In the genomic region with DNA sequence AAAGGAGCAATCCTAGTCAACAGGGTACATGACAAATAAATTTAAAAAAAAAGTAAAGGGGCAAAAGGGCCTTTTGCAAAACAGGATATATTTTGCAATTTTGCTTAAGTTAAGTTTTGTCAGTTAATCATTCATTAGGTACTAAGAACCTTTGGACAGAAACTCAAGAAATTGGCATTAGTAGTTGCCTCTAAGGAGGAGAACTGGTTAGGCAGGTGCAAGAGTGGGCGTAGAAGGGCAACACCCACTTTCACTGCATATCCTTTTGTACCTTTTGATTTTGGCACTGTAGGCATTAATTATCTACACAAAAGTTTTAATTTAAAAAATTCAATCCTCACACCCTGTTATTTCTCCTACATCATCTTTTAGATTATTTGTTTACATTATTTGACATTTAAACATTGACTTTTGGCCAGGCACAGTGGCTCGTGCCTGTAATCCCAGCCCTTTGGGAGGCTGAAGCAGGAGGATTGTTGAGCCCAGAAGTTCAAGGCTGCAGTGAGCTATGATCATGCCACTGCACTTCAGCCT, we compare ENCODE assay signal across 1 cellular context.
TF ChIP-seq lines count a peak whose summit lies in the region.

No MANE protein-coding gene starts in this region.

TF ChIP-seq in HepG2, 621 proteins besides CTCF, POLR2A, EP300 and RAD21 (continued from another document and continues in another):
- TF ChIP-seq ZNF782 (CRISPR knock-in tag; IDR thresholded peaks at IDR 0.05; ENCODE audit: borderline replicate concordance): no peak
- TF ChIP-seq RFXANK (CRISPR knock-in tag; IDR thresholded peaks at IDR 0.05): no peak
- no peak for TF ChIP-seq ZNF788 (CRISPR knock-in tag; IDR thresholded peaks at IDR 0.05; ENCODE audit: borderline replicate concordance)
- TF ChIP-seq, protein P1, sequence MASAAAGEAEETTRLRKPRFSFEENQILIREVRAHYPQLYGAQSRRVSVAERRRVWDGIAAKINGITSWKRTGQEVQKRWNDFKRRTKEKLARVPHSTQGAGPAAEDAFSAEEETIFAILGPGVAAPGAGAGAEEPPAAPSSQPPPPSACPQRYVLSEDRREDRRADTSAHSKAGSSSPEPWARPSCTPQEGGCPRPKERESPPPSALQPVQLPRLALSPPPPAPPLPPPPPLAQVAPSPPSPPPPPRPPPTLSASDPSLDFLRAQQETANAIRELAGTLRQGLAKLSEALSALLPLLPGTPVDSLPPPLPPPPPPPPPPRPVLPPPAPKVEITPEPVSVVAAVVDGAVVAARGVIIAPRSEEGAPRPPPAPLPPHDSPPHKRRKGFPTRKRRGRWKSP (CRISPR knock-in tag; IDR thresholded peaks at IDR 0.05): no peak
- no peak for TF ChIP-seq ZNF589 (CRISPR knock-in tag; conservative IDR thresholded peaks at IDR 0.05)
- TF ChIP-seq THAP11 (CRISPR knock-in tag; IDR thresholded peaks at IDR 0.05): 0 out of 2 replicates have a peak, but pooled peaks have one; percentile 14
- TF ChIP-seq, protein P2, sequence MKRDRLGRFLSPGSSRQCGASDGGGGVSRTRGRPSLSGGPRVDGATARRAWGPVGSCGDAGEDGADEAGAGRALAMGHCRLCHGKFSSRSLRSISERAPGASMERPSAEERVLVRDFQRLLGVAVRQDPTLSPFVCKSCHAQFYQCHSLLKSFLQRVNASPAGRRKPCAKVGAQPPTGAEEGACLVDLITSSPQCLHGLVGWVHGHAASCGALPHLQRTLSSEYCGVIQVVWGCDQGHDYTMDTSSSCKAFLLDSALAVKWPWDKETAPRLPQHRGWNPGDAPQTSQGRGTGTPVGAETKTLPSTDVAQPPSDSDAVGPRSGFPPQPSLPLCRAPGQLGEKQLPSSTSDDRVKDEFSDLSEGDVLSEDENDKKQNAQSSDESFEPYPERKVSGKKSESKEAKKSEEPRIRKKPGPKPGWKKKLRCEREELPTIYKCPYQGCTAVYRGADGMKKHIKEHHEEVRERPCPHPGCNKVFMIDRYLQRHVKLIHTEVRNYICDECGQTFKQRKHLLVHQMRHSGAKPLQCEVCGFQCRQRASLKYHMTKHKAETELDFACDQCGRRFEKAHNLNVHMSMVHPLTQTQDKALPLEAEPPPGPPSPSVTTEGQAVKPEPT (CRISPR knock-in tag; IDR thresholded peaks at IDR 0.05; ENCODE audit: low read depth): no peak
- peak; percentile 68 for TF ChIP-seq RCOR2 (CRISPR knock-in tag; IDR thresholded peaks at IDR 0.05)
- TF ChIP-seq ZNF775 (CRISPR knock-in tag; IDR thresholded peaks at IDR 0.05; ENCODE audit: borderline replicate concordance): no peak
- TF ChIP-seq, protein P3, sequence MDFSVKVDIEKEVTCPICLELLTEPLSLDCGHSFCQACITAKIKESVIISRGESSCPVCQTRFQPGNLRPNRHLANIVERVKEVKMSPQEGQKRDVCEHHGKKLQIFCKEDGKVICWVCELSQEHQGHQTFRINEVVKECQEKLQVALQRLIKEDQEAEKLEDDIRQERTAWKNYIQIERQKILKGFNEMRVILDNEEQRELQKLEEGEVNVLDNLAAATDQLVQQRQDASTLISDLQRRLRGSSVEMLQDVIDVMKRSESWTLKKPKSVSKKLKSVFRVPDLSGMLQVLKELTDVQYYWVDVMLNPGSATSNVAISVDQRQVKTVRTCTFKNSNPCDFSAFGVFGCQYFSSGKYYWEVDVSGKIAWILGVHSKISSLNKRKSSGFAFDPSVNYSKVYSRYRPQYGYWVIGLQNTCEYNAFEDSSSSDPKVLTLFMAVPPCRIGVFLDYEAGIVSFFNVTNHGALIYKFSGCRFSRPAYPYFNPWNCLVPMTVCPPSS (IDR thresholded peaks at IDR 0.05): no peak
- no peak for TF ChIP-seq MAFF (IDR thresholded peaks at IDR 0.05; ENCODE audit: low read depth, low read length)
- TF ChIP-seq, protein P4, sequence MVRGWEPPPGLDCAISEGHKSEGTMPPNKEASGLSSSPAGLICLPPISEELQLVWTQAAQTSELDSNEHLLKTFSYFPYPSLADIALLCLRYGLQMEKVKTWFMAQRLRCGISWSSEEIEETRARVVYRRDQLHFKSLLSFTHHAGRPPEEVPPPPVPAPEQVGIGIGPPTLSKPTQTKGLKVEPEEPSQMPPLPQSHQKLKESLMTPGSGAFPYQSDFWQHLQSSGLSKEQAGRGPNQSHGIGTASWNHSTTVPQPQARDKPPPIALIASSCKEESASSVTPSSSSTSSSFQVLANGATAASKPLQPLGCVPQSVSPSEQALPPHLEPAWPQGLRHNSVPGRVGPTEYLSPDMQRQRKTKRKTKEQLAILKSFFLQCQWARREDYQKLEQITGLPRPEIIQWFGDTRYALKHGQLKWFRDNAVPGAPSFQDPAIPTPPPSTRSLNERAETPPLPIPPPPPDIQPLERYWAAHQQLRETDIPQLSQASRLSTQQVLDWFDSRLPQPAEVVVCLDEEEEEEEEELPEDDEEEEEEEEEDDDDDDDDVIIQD (CRISPR knock-in tag; IDR thresholded peaks at IDR 0.05; ENCODE audit: low read depth): peak; percentile 18; the same call in 1 of the 2 replicates
- TF ChIP-seq HHEX (CRISPR knock-in tag; IDR thresholded peaks at IDR 0.05): no peak
- peak; percentile 31; the same call in 1 of the 2 replicates for TF ChIP-seq RARA (CRISPR knock-in tag; IDR thresholded peaks at IDR 0.05)
- no peak for TF ChIP-seq CENPX (CRISPR knock-in tag; IDR thresholded peaks at IDR 0.05)
- no peak for TF ChIP-seq GLI4 (CRISPR knock-in tag; IDR thresholded peaks at IDR 0.05; ENCODE audit: borderline replicate concordance)
- TF ChIP-seq ZNF260 (CRISPR knock-in tag; IDR thresholded peaks at IDR 0.05; ENCODE audit: borderline replicate concordance, low read depth): no peak
- TF ChIP-seq XBP1 (CRISPR knock-in tag; IDR thresholded peaks at IDR 0.05): no peak
- TF ChIP-seq SMAD1 (CRISPR knock-in tag; IDR thresholded peaks at IDR 0.05; ENCODE audit: borderline replicate concordance, low read depth): no peak
- TF ChIP-seq ZBTB3 (CRISPR knock-in tag; IDR thresholded peaks at IDR 0.05; ENCODE audit: borderline replicate concordance, low read depth): peak; percentile 69; the same call in 1 of the 2 replicates
- no peak for TF ChIP-seq ZNF34 (CRISPR knock-in tag; IDR thresholded peaks at IDR 0.05; ENCODE audit: borderline replicate concordance)
- TF ChIP-seq BHLHE40 (IDR thresholded peaks at IDR 0.05; ENCODE audit: low read length): no peak
- peak; percentile 23; the same call in 1 of the 2 replicates for TF ChIP-seq ELF3 (CRISPR knock-in tag; IDR thresholded peaks at IDR 0.05)
- TF ChIP-seq ZNF572 (CRISPR knock-in tag; IDR thresholded peaks at IDR 0.05): no peak
- TF ChIP-seq ZNF354B (CRISPR knock-in tag; IDR thresholded peaks at IDR 0.05): no peak
- no peak for TF ChIP-seq ZBTB42 (CRISPR knock-in tag; IDR thresholded peaks at IDR 0.05)
- no peak for TF ChIP-seq CBX5 (CRISPR knock-in tag; IDR thresholded peaks at IDR 0.05; ENCODE audit: borderline replicate concordance)
- TF ChIP-seq, protein P5, sequence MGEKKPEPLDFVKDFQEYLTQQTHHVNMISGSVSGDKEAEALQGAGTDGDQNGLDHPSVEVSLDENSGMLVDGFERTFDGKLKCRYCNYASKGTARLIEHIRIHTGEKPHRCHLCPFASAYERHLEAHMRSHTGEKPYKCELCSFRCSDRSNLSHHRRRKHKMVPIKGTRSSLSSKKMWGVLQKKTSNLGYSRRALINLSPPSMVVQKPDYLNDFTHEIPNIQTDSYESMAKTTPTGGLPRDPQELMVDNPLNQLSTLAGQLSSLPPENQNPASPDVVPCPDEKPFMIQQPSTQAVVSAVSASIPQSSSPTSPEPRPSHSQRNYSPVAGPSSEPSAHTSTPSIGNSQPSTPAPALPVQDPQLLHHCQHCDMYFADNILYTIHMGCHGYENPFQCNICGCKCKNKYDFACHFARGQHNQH (CRISPR knock-in tag; IDR thresholded peaks at IDR 0.05): peak; percentile 42; the same call in 1 of the 2 replicates
- TF ChIP-seq SKI (IDR thresholded peaks at IDR 0.05; ENCODE audit: partially characterized antibody): no peak
- TF ChIP-seq, protein P6, sequence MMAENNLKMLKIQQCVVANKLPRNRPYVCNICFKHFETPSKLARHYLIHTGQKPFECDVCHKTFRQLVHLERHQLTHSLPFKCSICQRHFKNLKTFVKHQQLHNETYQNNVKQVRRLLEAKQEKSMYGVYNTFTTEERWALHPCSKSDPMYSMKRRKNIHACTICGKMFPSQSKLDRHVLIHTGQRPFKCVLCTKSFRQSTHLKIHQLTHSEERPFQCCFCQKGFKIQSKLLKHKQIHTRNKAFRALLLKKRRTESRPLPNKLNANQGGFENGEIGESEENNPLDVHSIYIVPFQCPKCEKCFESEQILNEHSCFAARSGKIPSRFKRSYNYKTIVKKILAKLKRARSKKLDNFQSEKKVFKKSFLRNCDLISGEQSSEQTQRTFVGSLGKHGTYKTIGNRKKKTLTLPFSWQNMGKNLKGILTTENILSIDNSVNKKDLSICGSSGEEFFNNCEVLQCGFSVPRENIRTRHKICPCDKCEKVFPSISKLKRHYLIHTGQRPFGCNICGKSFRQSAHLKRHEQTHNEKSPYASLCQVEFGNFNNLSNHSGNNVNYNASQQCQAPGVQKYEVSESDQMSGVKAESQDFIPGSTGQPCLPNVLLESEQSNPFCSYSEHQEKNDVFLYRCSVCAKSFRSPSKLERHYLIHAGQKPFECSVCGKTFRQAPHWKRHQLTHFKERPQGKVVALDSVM (CRISPR knock-in tag; IDR thresholded peaks at IDR 0.05): peak; percentile 99
- no peak for TF ChIP-seq XRCC5 (optimal IDR thresholded peaks at IDR 0.05; ENCODE audit: low read length)
- TF ChIP-seq ZNF382 (CRISPR knock-in tag; IDR thresholded peaks at IDR 0.05; ENCODE audit: borderline replicate concordance): no peak
- no peak for TF ChIP-seq ZNF432 (CRISPR knock-in tag; IDR thresholded peaks at IDR 0.05; ENCODE audit: borderline replicate concordance)
- TF ChIP-seq ZNF24 (IDR thresholded peaks at IDR 0.05): no peak
- TF ChIP-seq WIZ (CRISPR knock-in tag; IDR thresholded peaks at IDR 0.05): peak; percentile 29; the same call in 1 of the 2 replicates
- TF ChIP-seq EZH2 (conservative IDR thresholded peaks at IDR 0.05; ENCODE audit: low read depth, low read length): no peak
- no peak for TF ChIP-seq MIER3 (CRISPR knock-in tag; IDR thresholded peaks at IDR 0.05; ENCODE audit: borderline replicate concordance)
- TF ChIP-seq SALL1 (CRISPR knock-in tag; IDR thresholded peaks at IDR 0.05): peak; percentile 87
- TF ChIP-seq, protein P7, sequence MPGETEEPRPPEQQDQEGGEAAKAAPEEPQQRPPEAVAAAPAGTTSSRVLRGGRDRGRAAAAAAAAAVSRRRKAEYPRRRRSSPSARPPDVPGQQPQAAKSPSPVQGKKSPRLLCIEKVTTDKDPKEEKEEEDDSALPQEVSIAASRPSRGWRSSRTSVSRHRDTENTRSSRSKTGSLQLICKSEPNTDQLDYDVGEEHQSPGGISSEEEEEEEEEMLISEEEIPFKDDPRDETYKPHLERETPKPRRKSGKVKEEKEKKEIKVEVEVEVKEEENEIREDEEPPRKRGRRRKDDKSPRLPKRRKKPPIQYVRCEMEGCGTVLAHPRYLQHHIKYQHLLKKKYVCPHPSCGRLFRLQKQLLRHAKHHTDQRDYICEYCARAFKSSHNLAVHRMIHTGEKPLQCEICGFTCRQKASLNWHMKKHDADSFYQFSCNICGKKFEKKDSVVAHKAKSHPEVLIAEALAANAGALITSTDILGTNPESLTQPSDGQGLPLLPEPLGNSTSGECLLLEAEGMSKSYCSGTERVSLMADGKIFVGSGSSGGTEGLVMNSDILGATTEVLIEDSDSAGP (CRISPR knock-in tag; IDR thresholded peaks at IDR 0.05; ENCODE audit: borderline replicate concordance): no peak
- no peak; the same call in 1 of the 2 replicates for TF ChIP-seq RXRB (CRISPR knock-in tag; IDR thresholded peaks at IDR 0.05; ENCODE audit: borderline replicate concordance)
- TF ChIP-seq, protein P8, sequence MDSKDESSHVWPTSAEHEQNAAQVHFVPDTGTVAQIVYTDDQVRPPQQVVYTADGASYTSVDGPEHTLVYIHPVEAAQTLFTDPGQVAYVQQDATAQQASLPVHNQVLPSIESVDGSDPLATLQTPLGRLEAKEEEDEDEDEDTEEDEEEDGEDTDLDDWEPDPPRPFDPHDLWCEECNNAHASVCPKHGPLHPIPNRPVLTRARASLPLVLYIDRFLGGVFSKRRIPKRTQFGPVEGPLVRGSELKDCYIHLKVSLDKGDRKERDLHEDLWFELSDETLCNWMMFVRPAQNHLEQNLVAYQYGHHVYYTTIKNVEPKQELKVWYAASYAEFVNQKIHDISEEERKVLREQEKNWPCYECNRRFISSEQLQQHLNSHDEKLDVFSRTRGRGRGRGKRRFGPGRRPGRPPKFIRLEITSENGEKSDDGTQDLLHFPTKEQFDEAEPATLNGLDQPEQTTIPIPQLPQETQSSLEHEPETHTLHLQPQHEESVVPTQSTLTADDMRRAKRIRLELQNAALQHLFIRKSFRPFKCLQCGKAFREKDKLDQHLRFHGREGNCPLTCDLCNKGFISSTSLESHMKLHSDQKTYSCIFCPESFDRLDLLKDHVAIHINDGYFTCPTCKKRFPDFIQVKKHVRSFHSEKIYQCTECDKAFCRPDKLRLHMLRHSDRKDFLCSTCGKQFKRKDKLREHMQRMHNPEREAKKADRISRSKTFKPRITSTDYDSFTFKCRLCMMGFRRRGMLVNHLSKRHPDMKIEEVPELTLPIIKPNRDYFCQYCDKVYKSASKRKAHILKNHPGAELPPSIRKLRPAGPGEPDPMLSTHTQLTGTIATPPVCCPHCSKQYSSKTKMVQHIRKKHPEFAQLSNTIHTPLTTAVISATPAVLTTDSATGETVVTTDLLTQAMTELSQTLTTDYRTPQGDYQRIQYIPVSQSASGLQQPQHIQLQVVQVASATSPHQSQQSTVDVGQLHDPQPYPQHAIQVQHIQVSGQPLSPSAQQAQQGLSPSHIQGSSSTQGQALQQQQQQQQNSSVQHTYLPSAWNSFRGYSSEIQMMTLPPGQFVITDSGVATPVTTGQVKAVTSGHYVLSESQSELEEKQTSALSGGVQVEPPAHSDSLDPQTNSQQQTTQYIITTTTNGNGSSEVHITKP (CRISPR knock-in tag; IDR thresholded peaks at IDR 0.05; ENCODE audit: low read depth): no peak
- no peak for TF ChIP-seq ZNF879 (CRISPR knock-in tag; IDR thresholded peaks at IDR 0.05)
- no peak for TF ChIP-seq CBX2 (IDR thresholded peaks at IDR 0.05; ENCODE audit: low read depth, low read length)
- no peak for TF ChIP-seq CBX2 (CRISPR knock-in tag; IDR thresholded peaks at IDR 0.05; ENCODE audit: low read depth)
- TF ChIP-seq REXO4 (CRISPR knock-in tag; IDR thresholded peaks at IDR 0.05; ENCODE audit: borderline replicate concordance): no peak
- TF ChIP-seq FLYWCH1 (CRISPR knock-in tag; IDR thresholded peaks at IDR 0.05): no peak
- 0 out of 2 replicates have a peak, but pooled peaks have one; percentile 16 for TF ChIP-seq TCF7 (IDR thresholded peaks at IDR 0.05; ENCODE audit: low read depth)
- TF ChIP-seq THYN1 (CRISPR knock-in tag; IDR thresholded peaks at IDR 0.05; ENCODE audit: borderline replicate concordance, low read depth): no peak
- TF ChIP-seq HNF4A (CRISPR knock-in tag; IDR thresholded peaks at IDR 0.05): peak; percentile 63
